ENCODE assay signal across 8 cellular contexts in genomic region chr4:70721747-70722146, GRCh38.
A peak's percentile ranks its signal among the peaks of the same experiment; 100 is the strongest.
DNase-seq lines count a peak whose midpoint lies in the region; ATAC-seq, FAIRE-seq and TF ChIP-seq lines count a peak whose summit lies in the region.

A gene with protein sequence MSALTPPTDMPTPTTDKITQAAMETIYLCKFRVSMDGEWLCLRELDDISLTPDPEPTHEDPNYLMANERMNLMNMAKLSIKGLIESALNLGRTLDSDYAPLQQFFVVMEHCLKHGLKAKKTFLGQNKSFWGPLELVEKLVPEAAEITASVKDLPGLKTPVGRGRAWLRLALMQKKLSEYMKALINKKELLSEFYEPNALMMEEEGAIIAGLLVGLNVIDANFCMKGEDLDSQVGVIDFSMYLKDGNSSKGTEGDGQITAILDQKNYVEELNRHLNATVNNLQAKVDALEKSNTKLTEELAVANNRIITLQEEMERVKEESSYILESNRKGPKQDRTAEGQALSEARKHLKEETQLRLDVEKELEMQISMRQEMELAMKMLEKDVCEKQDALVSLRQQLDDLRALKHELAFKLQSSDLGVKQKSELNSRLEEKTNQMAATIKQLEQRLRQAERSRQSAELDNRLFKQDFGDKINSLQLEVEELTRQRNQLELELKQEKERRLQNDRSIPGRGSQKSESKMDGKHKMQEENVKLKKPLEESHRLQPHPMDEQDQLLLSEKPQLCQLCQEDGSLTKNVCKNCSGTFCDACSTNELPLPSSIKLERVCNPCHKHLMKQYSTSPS (plus strand): TSS chr4:70721964. CDS start chr4:70722574, 610 bp downstream.

- no peak for TF ChIP-seq CTCF in astrocyte of the spinal cord (IDR thresholded peaks at IDR 0.05; ENCODE audit: low read depth, low read length)

- ATAC-seq in HG03108 (IDR thresholded peaks at IDR 0.05; ENCODE audit: unreplicated experiment) = no peak

- no peak for FAIRE-seq in urothelium cell line (lab: Jason Lieb, UNC)

- DNase-seq in GM04503 (ENCODE audit: low read depth) (peak; percentile 90), NCI-H345 treated with DMSO at 0.1 percent for 48 hours (lab: John Stamatoyannopoulos, UW; ENCODE audit: unreplicated experiment) (peak; percentile 62), astrocyte of the spinal cord (ENCODE audit: low read depth, low spot score) (peak; percentile 94), hippocampal formation (lab: John Stamatoyannopoulos, UW) (peak; percentile 74 to 97), retina (peak; percentile 86), urothelium cell line (ENCODE audit: low spot score) (no peak)
- no peak for DNase-seq in stimulated activated CD4-positive, alpha-beta T cell treated with anti-CD3 and anti-CD28 coated beads, Interleukin-4, amount 100 ng/mL, for 4 hours

- in situ Hi-C loops in astrocyte of the spinal cord (cut with HindIII; ENCODE audit: low sequenced_read_pairs) = no loop called here

- peak within 1 kb of the TSS; percentile 74 for H3K4me3 ChIP-seq in astrocyte of the spinal cord (ENCODE audit: low read depth, low read length)

Comparison
In these comparisons a context has a peak if more than half of its experiments do, and no peak if none do; other contexts are left out.
1. DNase-seq: peak in GM04503 (single experiment), NCI-H345 treated with DMSO at 0.1 percent for 48 hours (single experiment), astrocyte of the spinal cord (single experiment), hippocampal formation (2 of 2) and retina (single experiment); none in stimulated activated CD4-positive, alpha-beta T cell treated with anti-CD3 and anti-CD28 coated beads, Interleukin-4, amount 100 ng/mL, for 4 hours (0 of 2) and urothelium cell line (single experiment).